ENCODE assay signal across 8 cellular contexts in the genomic region with DNA sequence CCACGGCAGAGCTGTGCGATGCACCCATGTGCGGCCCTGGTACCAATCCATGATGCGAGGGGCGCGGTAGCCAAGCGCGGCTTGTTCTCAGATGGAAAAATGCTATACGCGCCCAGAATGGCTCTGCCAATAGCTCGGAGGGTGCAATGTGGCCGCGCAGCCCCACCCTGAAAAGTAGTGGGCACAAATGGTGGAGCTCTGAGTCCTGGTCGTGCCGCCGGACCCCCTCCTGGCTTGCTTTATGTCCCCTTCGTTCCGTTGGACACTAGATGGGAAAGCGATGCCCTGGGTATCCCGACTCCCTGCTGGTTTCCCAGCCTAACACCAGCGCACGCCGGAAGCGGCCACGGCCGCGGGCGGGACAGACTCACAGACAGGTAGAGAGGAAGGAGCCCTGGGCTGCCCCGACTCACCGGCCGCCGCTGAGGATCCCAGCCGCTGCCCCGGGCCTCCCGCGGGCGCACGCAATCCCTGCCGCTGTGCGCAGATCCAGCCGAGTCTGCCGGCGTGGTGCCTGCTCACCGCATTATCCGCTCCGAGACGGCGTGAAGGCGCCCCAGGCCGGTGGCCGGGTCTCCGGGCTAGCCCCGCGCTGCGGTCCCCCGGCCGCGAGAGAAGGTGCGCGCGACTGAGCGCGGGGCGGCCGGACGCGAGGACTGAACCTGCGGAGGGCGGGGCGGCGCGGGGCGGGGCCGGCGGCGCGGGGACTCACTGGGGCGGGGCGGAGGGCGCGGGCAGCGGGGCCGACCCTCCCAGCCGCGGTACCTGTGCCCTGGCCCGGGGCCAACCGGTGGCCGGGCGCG. TPM values are rescaled to one million over a fixed set of nuclear protein-coding genes. Genes with fewer than 3 reads are reported as not detected.
DNase-seq lines count a peak whose midpoint lies in the region; ATAC-seq and TF ChIP-seq lines count a peak whose summit lies in the region.

Gene CDC42EP3, minus strand, starts transcription at position 630 of the 803 bp plus-strand sequence. CDS start 25,055 bp downstream, outside the sequence.

- no peaks in the 10 kb centered on the region for H3K27me3 ChIP-seq in gastroesophageal sphincter
- H3K27me3 ChIP-seq in ovary: no peaks in the 10 kb centered on the region
- no peaks in the 10 kb centered on the region for H3K27me3 ChIP-seq in upper lobe of right lung

- TF ChIP-seq CTCF in RWPE1 (conservative IDR thresholded peaks at IDR 0.05; ENCODE audit: low read depth) (no peak), gastroesophageal sphincter (IDR thresholded peaks at IDR 0.05) (no peak), ovary (IDR thresholded peaks at IDR 0.05) (no peak), upper lobe of right lung (IDR thresholded peaks at IDR 0.05) (no peak)

- DNase-seq in CD1c-positive myeloid dendritic cell (ENCODE audit: extremely low spot score) (peak; percentile 67), RWPE1 (ENCODE audit: low spot score) (peak; percentile 66), activated gamma-delta T cell (lab: John Stamatoyannopoulos, UW) (peak; percentile 70), ovary (peak; percentile 46 to 78 (median 65)), upper lobe of right lung (peak; percentile 89)

- H3K4me1 ChIP-seq in gastroesophageal sphincter (peaks cover 4 to 51% (median 5%) of the 10 kb centered on the region in 3 donors), ovary (ENCODE audit: insufficient read depth) (peaks cover 3% of the 10 kb centered on the region), upper lobe of right lung (peaks cover 31% of the 10 kb centered on the region)

- H3K4me3 ChIP-seq in gastroesophageal sphincter (peak within 1 kb of the TSS; percentile 74 to 90), ovary (peak within 1 kb of the TSS; percentile 96), upper lobe of right lung (peak within 1 kb of the TSS; percentile 99)

- TF ChIP-seq POLR2A in gastroesophageal sphincter (IDR thresholded peaks at IDR 0.05) (peak; percentile 72 to 78), ovary (IDR thresholded peaks at IDR 0.05) (peak; percentile 29)

- ATAC-seq in GM19372 (IDR thresholded peaks at IDR 0.05; ENCODE audit: low read depth, unreplicated experiment): peak; percentile 47
- peak; percentile 48 for ATAC-seq in HG03521 (IDR thresholded peaks at IDR 0.05; ENCODE audit: unreplicated experiment)
- ATAC-seq in gastroesophageal sphincter: peak; percentile 76
- ATAC-seq in upper lobe of right lung: peak; percentile 85

- POLR2A ChIA-PET in RWPE1 (lab: Yijun Ruan, JAX; ENCODE audit: low non-redundant PET): interaction anchor here (0.5 kb wide), 1 partner anchor 256 kb away, joined by 5 read pairs; no protein-coding TSS in a partner anchor

- peak within 1 kb of the TSS; percentile 74 for H3K27ac ChIP-seq in RWPE1
- H3K27ac ChIP-seq in gastroesophageal sphincter: peak within 1 kb of the TSS; percentile 82 to 93 (median 90)
- H3K27ac ChIP-seq in ovary: peak within 1 kb of the TSS; percentile 73 to 74
- H3K27ac ChIP-seq in upper lobe of right lung: peak within 1 kb of the TSS; percentile 96

- H3K36me3 ChIP-seq in gastroesophageal sphincter (no peaks in the 10 kb centered on the region), ovary (no peaks in the 10 kb centered on the region), upper lobe of right lung (peaks cover 9% of the 10 kb centered on the region)

- H3K9me3 ChIP-seq in gastroesophageal sphincter (no peaks in the 10 kb centered on the region), ovary (no peaks in the 10 kb centered on the region), upper lobe of right lung (no peaks in the 10 kb centered on the region)

- TF ChIP-seq EP300 in gastroesophageal sphincter (IDR thresholded peaks at IDR 0.05) (no peak), ovary (IDR thresholded peaks at IDR 0.05) (no peak)

- intact Hi-C loops in ovary (cut with DNase I) (loop anchor here in 2 of 4 donors (5.0 to 10.0 kb wide), 2 partner anchors 154 to 254 kb away; no protein-coding TSS in a partner anchor), upper lobe of right lung (cut with DNase I) (no loop called here)

- CTCF ChIA-PET in RWPE1 (lab: Yijun Ruan, JAX): interaction anchor here (0.6 to 1.1 kb wide), 5 partner anchors 85 to 276 kb away, joined by 3 to 4 read pairs (median 3); no protein-coding TSS in a partner anchor

- 0% methylated on average over 7 of the region's 90 CpGs; no CpG with 5 or more reads in 1 of the 2 donors for WGBS in gastroesophageal sphincter (ENCODE audit: low coverage in 1 of 2), 2 donors
- 0% methylated on average over 19 to 90 of the region's 90 CpGs for WGBS in ovary, 3 donors

RNA-seq across cellular contexts. Expression of gene CDC42EP3, which starts in this region (rescaled TPM):
- 100 to 1,000 TPM in 2 of 4 donors, 10 to 100 TPM in 2; 39.4 to 198 (median 87.4) TPM for total RNA-seq in gastroesophageal sphincter
- total RNA-seq in ovary: 10 to 100 TPM; 12.0 to 82.7 (median 22.3) TPM
- polyA plus RNA-seq in ovary: 10 to 100 TPM; 27.6 to 40.3 TPM
- total RNA-seq in upper lobe of right lung: 71.1 TPM

Comparison
In these comparisons a context has a peak if more than half of its experiments do, and no peak if none do; other contexts are left out.
1. Peak in every context shown above with its lines: DNase-seq, ATAC-seq, H3K4me3 ChIP-seq and H3K27ac ChIP-seq.